1 cellular context compared by ENCODE assay signal in the genomic region with DNA sequence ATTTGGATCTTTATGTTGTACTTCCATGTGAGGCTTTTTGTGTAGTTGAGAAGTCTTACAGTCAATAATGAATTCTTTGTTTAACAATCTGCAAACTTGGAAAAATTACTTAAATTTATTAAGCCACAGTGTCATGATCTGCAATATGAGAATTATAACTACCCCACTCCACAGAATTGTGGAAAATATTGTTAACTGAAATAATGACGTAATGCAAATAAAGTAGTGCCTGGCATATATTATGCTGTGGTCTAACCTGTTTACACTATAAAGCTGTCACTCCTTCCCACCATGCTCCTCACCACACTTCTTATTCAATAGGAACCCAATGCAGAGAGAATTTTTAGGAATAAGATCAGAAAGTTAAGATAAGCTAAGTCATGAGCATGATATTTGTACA.
TF ChIP-seq lines count a peak whose summit lies in the region.

No MANE protein-coding gene starts in this region.

TF ChIP-seq in HepG2, 621 proteins besides CTCF, POLR2A, EP300 and RAD21 (continued from another document):
- TF ChIP-seq, protein P1, sequence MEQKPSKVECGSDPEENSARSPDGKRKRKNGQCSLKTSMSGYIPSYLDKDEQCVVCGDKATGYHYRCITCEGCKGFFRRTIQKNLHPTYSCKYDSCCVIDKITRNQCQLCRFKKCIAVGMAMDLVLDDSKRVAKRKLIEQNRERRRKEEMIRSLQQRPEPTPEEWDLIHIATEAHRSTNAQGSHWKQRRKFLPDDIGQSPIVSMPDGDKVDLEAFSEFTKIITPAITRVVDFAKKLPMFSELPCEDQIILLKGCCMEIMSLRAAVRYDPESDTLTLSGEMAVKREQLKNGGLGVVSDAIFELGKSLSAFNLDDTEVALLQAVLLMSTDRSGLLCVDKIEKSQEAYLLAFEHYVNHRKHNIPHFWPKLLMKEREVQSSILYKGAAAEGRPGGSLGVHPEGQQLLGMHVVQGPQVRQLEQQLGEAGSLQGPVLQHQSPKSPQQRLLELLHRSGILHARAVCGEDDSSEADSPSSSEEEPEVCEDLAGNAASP (CRISPR knock-in tag; IDR thresholded peaks at IDR 0.05; ENCODE audit: borderline replicate concordance), result no peak
